ENCODE assay signal across 27 cellular contexts in genomic region chr5:107554776-107555424, GRCh38.
A peak's percentile ranks its signal among the peaks of the same experiment; 100 is the strongest.
DNase-seq lines count a peak whose midpoint lies in the region; ATAC-seq and TF ChIP-seq lines count a peak whose summit lies in the region.
"Had no signal": no experiment of that assay in that cellular context is flagged by ENCODE, and none has a peak within 500 bp of the region (broad histone marks: within the 10 kb centered on the region; RNA-seq: fewer than 3 reads in every experiment).

No MANE protein-coding gene starts in this region.

- TF ChIP-seq POLR2A in prostate gland (IDR thresholded peaks at IDR 0.05): no peak

- H3K27me3 Mint-ChIP-seq in glutamatergic neuron (ENCODE audit: unreplicated experiment): no peaks in the 10 kb centered on the region
- H3K27me3 Mint-ChIP-seq: brain had no signal

- no peak overlapping the region for H3K4me3 ChIP-seq in right atrium auricular region
- H3K4me3 ChIP-seq in skeletal muscle satellite cell (ENCODE audit: low read length): no peak overlapping the region
- H3K4me3 ChIP-seq in prostate gland: no peak overlapping the region
- H3K4me3 ChIP-seq: A549, transverse colon had no signal

- no peaks in the 10 kb centered on the region for H3K36me3 Mint-ChIP-seq in glutamatergic neuron (ENCODE audit: unreplicated experiment)
- H3K36me3 Mint-ChIP-seq: activated naive CD8-positive, alpha-beta T cell treated with anti-CD3 and anti-CD28 coated beads for 36 hours; brain had no signal

- WGBS in prostate gland: 70% methylated on average over 7 of the region's 7 CpGs

- H3K9me3 ChIP-seq in right atrium auricular region (no peaks in the 10 kb centered on the region), skeletal muscle satellite cell (replicated peaks; ENCODE audit: low read length) (no peaks in the 10 kb centered on the region), prostate gland (no peaks in the 10 kb centered on the region)
- H3K9me3 ChIP-seq: A549, neutrophil, transverse colon had no signal

- peaks cover 6% of the 10 kb centered on the region for H3K9me3 Mint-ChIP-seq in glutamatergic neuron (ENCODE audit: unreplicated experiment)
- H3K9me3 Mint-ChIP-seq: activated naive CD8-positive, alpha-beta T cell treated with anti-CD3 and anti-CD28 coated beads for 36 hours; activated T-helper 1 cell treated with anti-CD3 and anti-CD28 coated beads, Interleukin-12 subunit alpha, Interleukin-12 subunit beta, Interleukin-2, Interleukin-4 antibody, amounts not matched to agents 30 ng/mL and 10 ng/mL and 1 ng/mL, durations not matched to agents 14 hours and 24 hours and 36 hours; brain had no signal

- intact Hi-C loops in Right ventricle myocardium superior (cut with DNase I): no loop called here
- intact Hi-C loops in prostate gland (cut with DNase I): no loop called here

- H3K27ac ChIP-seq in right atrium auricular region (peak overlapping the region in 1 of 2 donors; percentile 20), prostate gland (no peak overlapping the region)
- H3K27ac ChIP-seq: C4-2B, foreskin keratinocyte, neutrophil, RWPE1, transverse colon had no signal

- H3K27ac Mint-ChIP-seq in glutamatergic neuron (ENCODE audit: unreplicated experiment): peak overlapping the region; percentile 8
- H3K27ac Mint-ChIP-seq: activated naive CD8-positive, alpha-beta T cell treated with anti-CD3 and anti-CD28 coated beads for 36 hours; activated T-helper 1 cell treated with anti-CD3 and anti-CD28 coated beads, Interleukin-12 subunit alpha, Interleukin-12 subunit beta, Interleukin-2, Interleukin-4 antibody, amounts not matched to agents 30 ng/mL and 10 ng/mL and 1 ng/mL, durations not matched to agents 14 hours and 24 hours and 36 hours; brain had no signal

- no peak overlapping the region for H3K4me3 Mint-ChIP-seq in glutamatergic neuron (ENCODE audit: unreplicated experiment)
- H3K4me3 Mint-ChIP-seq: activated naive CD8-positive, alpha-beta T cell treated with anti-CD3 and anti-CD28 coated beads for 36 hours; activated T-helper 1 cell treated with anti-CD3 and anti-CD28 coated beads, Interleukin-12 subunit alpha, Interleukin-12 subunit beta, Interleukin-2, Interleukin-4 antibody, amounts not matched to agents 30 ng/mL and 10 ng/mL and 1 ng/mL, durations not matched to agents 14 hours and 24 hours and 36 hours; brain had no signal

- H3K36me3 ChIP-seq in right atrium auricular region (no peaks in the 10 kb centered on the region), skeletal muscle satellite cell (ENCODE audit: insufficient read depth, low read length) (no peaks in the 10 kb centered on the region), prostate gland (no peaks in the 10 kb centered on the region)
- H3K36me3 ChIP-seq: neutrophil, transverse colon had no signal

- no peak for DNase-seq in Right ventricle myocardium superior
- no peak for DNase-seq in right atrium auricular region (ENCODE audit: low spot score)
- peak; percentile 30 for DNase-seq in RPMI8226
- no peak for DNase-seq in glutamatergic neuron
- DNase-seq in prostate gland (ENCODE audit: low spot score): no peak
- DNase-seq in iPS-NIHi11 (ENCODE audit: low spot score): no peak
- DNase-seq: activated CD4-positive, CD25-positive, alpha-beta regulatory T cell; activated CD8-positive, alpha-beta memory T cell treated with anti-CD3 and anti-CD28 coated beads for 24 hours; activated naive CD8-positive, alpha-beta T cell treated with anti-CD3 and anti-CD28 coated beads for 36 hours; cortex of kidney; DMS53; MV-4-11; NCI-H2029 treated with DMSO at 0.1 percent for 48 hours; NCI-H774; stimulated activated naive CD8-positive, alpha-beta T cell treated with anti-CD3 and anti-CD28 coated beads, Interleukin-15, Interleukin-2, amounts not matched to agents 100 U/mL and 50 U/mL, for 24 hours; T-helper 2 cell; transverse colon had no signal

- TF ChIP-seq CTCF in right atrium auricular region (IDR thresholded peaks at IDR 0.05) (no peak), glutamatergic neuron (IDR thresholded peaks at IDR 0.05; ENCODE audit: partially characterized antibody, unreplicated experiment) (no peak), prostate gland (IDR thresholded peaks at IDR 0.05) (no peak)

- ATAC-seq in Right ventricle myocardium superior (ENCODE audit: poor library complexity) (peak; percentile 43), HG03342 (IDR thresholded peaks at IDR 0.05; ENCODE audit: unreplicated experiment) (no peak)
- ATAC-seq: A549; foreskin keratinocyte; left lobe of liver; stimulated activated naive CD8-positive, alpha-beta T cell treated with anti-CD3 and anti-CD28 coated beads, Interleukin-15, Interleukin-2, amounts not matched to agents 100 U/mL and 50 U/mL, for 24 hours had no signal

- no peaks in the 10 kb centered on the region for H3K27me3 ChIP-seq in right atrium auricular region
- H3K27me3 ChIP-seq in skeletal muscle satellite cell (ENCODE audit: control insufficient read depth, insufficient read depth, low read length): no peaks in the 10 kb centered on the region
- no peaks in the 10 kb centered on the region for H3K27me3 ChIP-seq in prostate gland (replicated peaks; ENCODE audit: insufficient read depth)
- H3K27me3 ChIP-seq: foreskin keratinocyte, neutrophil, transverse colon had no signal

- peak overlapping the region; percentile 53 for H3K9ac ChIP-seq in skeletal muscle satellite cell (ENCODE audit: low read depth, low read length)

- peak overlapping the region; percentile 67 for H3K4me2 ChIP-seq in skeletal muscle satellite cell (ENCODE audit: low read length)
- H3K4me2 ChIP-seq: A549 had no signal

- H3K4me1 ChIP-seq in right atrium auricular region (peaks cover 0 to under 1% of the 10 kb centered on the region in 2 donors), skeletal muscle satellite cell (ENCODE audit: control insufficient read depth, insufficient read depth, low read length) (peaks cover 55% of the 10 kb centered on the region), prostate gland (replicated peaks) (no peaks in the 10 kb centered on the region)
- H3K4me1 ChIP-seq: transverse colon had no signal

- peaks cover 56% of the 10 kb centered on the region for H3K4me1 Mint-ChIP-seq in glutamatergic neuron (ENCODE audit: low read depth, unreplicated experiment)
- H3K4me1 Mint-ChIP-seq: activated naive CD8-positive, alpha-beta T cell treated with anti-CD3 and anti-CD28 coated beads for 36 hours had no signal
